Comparison of ENCODE assay signal across 8 cellular contexts in the genomic region with DNA sequence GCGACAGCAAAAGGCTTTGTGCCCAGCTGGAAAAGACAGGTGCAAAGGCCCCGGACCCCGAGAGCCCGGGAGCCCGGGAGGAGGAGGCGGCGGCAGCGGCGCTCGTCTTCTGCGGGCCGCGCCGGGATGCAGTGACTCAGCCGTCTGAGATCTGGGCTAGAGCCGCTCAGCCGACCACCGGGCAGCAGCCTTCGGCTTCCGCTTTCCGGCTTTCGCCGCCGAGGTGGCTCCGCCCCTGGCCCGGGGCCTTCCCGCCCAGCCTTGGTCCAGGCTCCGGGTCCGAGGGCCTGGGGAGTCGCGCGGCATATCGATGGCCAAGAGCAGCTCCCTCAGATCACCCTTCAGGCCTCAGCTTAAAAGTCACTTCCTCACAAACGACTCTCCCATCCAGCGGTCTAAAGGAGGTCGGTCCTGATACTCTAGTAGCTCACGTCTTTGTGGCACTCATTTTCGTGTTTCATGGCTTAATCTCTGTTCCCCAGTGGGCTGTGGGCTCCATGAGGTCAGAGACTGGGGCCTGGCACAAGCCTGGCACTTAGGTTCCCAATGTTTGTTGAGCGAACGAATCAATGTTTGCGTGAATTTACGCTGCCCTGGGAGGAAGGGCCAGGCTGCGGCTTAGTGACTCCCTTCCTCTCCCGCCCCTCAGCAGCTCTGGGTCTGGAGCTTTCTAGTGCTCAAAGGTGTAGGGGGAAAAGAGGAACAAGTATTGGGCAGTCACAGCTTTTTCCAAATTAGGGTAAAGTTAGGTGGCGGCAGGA. TPM values are rescaled to one million over a fixed set of nuclear protein-coding genes. Genes with fewer than 3 reads are reported as not detected.
DNase-seq lines count a peak whose midpoint lies in the region; ATAC-seq and TF ChIP-seq lines count a peak whose summit lies in the region.

Gene PHTF1 (minus strand): TSS at position 146 of the 761 bp plus-strand sequence. CDS start 783 bp downstream, outside the sequence.

- H3K27me3 Mint-ChIP-seq in natural killer cell treated with Interleukin-12 subunit alpha and Interleukin-12 subunit beta and Interleukin-15 and Interleukin-18, amount 100 ng/mL, for 72 hours, result no peaks in the 10 kb centered on the region

- H3K27ac ChIP-seq in stomach, result peak within 1 kb of the TSS; percentile 93 to 98 (median 95)

- peaks cover 27 to 30% of the 10 kb centered on the region in 2 donors for H3K4me1 Mint-ChIP-seq in natural killer cell treated with Interleukin-12 subunit alpha and Interleukin-12 subunit beta and Interleukin-15 and Interleukin-18, amount 100 ng/mL, for 72 hours (ENCODE audit: low read depth in 2 of 2)

- H3K9me3 ChIP-seq in stomach, result no peaks in the 10 kb centered on the region

- no peak for TF ChIP-seq CTCF in fibroblast of the aortic adventitia (IDR thresholded peaks at IDR 0.05; ENCODE audit: insufficient read depth, low read length)
- no peak for TF ChIP-seq CTCF in stomach (IDR thresholded peaks at IDR 0.05)

- peak in 1 of 4 donors; percentile 39 for TF ChIP-seq POLR2A in stomach (IDR thresholded peaks at IDR 0.05)

- H3K4me3 ChIP-seq in fibroblast of the aortic adventitia (ENCODE audit: low read depth, low read length) (peak within 1 kb of the TSS; percentile 90), stomach (peak within 1 kb of the TSS; percentile 73 to 93 (median 86))

- ATAC-seq in GM21723 (IDR thresholded peaks at IDR 0.05; ENCODE audit: unreplicated experiment), result peak; percentile 89
- peak; percentile 97 for ATAC-seq in natural killer cell treated with Interleukin-12 subunit alpha and Interleukin-12 subunit beta and Interleukin-15 and Interleukin-18, amount 100 ng/mL, for 72 hours

- DNase-seq in EH (ENCODE audit: low read depth) (peak; percentile 86), KG1 (lab: John Stamatoyannopoulos, UW) (peak; percentile 70), RPMI7951 (ENCODE audit: low read depth) (peak; percentile 83), fibroblast of the aortic adventitia (ENCODE audit: low read depth) (peak; percentile 74), stomach (peak; percentile 72)
- DNase-seq in activated T-helper 9 cell treated with anti-CD3 and anti-CD28 coated beads, Interleukin-2, amount 50 U/mL, for 16 hours (ENCODE audit: low read depth), result peak; percentile 37
- peak; percentile 92 for DNase-seq in natural killer cell treated with Interleukin-12 subunit alpha and Interleukin-12 subunit beta and Interleukin-15 and Interleukin-18, amount 100 ng/mL, for 72 hours (ENCODE audit: low spot score)

- H3K36me3 ChIP-seq in stomach, result peaks cover 0 to 11% (median 2%) of the 10 kb centered on the region in 4 donors

- H3K36me3 Mint-ChIP-seq in natural killer cell treated with Interleukin-12 subunit alpha and Interleukin-12 subunit beta and Interleukin-15 and Interleukin-18, amount 100 ng/mL, for 72 hours, result peaks cover 6% of the 10 kb centered on the region

- peaks cover 4 to 39% (median 20%) of the 10 kb centered on the region in 4 donors for H3K4me1 ChIP-seq in stomach

- no peak for TF ChIP-seq EP300 in stomach (IDR thresholded peaks at IDR 0.05)

- WGBS in stomach, 5 donors, result 0 to 3% (median 1%) methylated on average over 20 to 45 of the region's 45 CpGs

- H3K27me3 ChIP-seq in stomach, result no peaks in the 10 kb centered on the region

- no peaks in the 10 kb centered on the region for H3K9me3 Mint-ChIP-seq in natural killer cell treated with Interleukin-12 subunit alpha and Interleukin-12 subunit beta and Interleukin-15 and Interleukin-18, amount 100 ng/mL, for 72 hours

- intact Hi-C loops in stomach (cut with DNase I; ENCODE audit: low total_unique reads), result no loop called here

- peak within 1 kb of the TSS; percentile 94 to 99 for H3K27ac Mint-ChIP-seq in natural killer cell treated with Interleukin-12 subunit alpha and Interleukin-12 subunit beta and Interleukin-15 and Interleukin-18, amount 100 ng/mL, for 72 hours

- H3K4me3 Mint-ChIP-seq in natural killer cell treated with Interleukin-12 subunit alpha and Interleukin-12 subunit beta and Interleukin-15 and Interleukin-18, amount 100 ng/mL, for 72 hours, result peak within 1 kb of the TSS; percentile 87

RNA-seq across cellular contexts. Expression of gene PHTF1, which starts in this region (rescaled TPM):
- total RNA-seq in RPMI7951 (2014; rRNA removed; shearing (Covaris generic)), result 35.3 and 38.1 TPM in 2 replicates
- total RNA-seq in fibroblast of the aortic adventitia (ENCODE audit: low replicate concordance) (36.3 and 59.4 TPM in 2 replicates), stomach (10 to 100 TPM in 4 of 5 donors, 1 to 10 TPM in 1; 7.0 to 48.2 (median 38.2) TPM)
- 10 to 100 TPM; 29.0 to 44.0 TPM for total RNA-seq in natural killer cell treated with Interleukin-12 subunit alpha and Interleukin-12 subunit beta and Interleukin-15 and Interleukin-18, amount 100 ng/mL, for 72 hours
- polyA plus RNA-seq in stomach, result 1 to 10 TPM; 3.9 to 8.2 (median 8.2) TPM

Comparison
In these comparisons a context has a peak if more than half of its experiments do, and no peak if none do; other contexts are left out.
1. Peak in every context shown above with its lines: DNase-seq, ATAC-seq, H3K4me3 ChIP-seq and H3K27ac ChIP-seq.
2. DNase-seq: peak in every context shown above with its lines; median percentile 92 in natural killer cell treated with Interleukin-12 subunit alpha and Interleukin-12 subunit beta and Interleukin-15 and Interleukin-18, amount 100 ng/mL, for 72 hours; 86 in EH; 83 in RPMI7951; 74 in fibroblast of the aortic adventitia; 72 in stomach; 70 in KG1; 37 in activated T-helper 9 cell treated with anti-CD3 and anti-CD28 coated beads, Interleukin-2, amount 50 U/mL, for 16 hours.